ENCODE assay signal across 10 cellular contexts in the genomic region with DNA sequence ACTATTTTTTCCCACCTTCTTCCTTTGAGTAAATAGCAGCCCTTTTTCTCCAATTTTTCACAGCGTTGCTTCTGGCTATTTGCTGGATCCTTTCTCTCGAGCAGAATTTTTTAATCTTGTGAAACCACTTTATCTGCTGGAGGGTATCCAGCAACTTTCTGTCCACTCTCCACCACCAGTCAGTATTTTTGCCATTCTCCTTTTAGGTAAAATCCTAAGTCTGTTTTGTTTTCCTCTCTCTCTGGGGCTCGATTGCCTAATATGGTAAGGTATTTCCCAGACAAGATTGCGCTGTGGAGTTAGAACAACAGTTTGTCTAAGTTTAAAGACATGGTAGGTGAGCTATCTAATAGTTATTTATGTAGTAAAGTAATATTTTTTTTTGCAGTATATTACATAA.
A peak's percentile ranks its signal among the peaks of the same experiment; 100 is the strongest.
DNase-seq lines count a peak whose midpoint lies in the region; ATAC-seq and TF ChIP-seq lines count a peak whose summit lies in the region.
"Had no signal": no experiment of that assay in that cellular context is flagged by ENCODE, and none has a peak within 500 bp of the region (broad histone marks: within the 10 kb centered on the region; RNA-seq: fewer than 3 reads in every experiment).

No MANE protein-coding gene starts in this region.

- WGBS in sigmoid colon, 2 donors, result 80 to 85% methylated on average over 4 of the region's 4 CpGs

- H3K4me3 ChIP-seq in sigmoid colon, result peak overlapping the region in 3 of 4 donors; percentile 15 to 37 (median 26)
- H3K4me3 ChIP-seq in CD8-positive, alpha-beta memory T cell (ENCODE audit: low read length), result no peak overlapping the region

- H3K9me3 ChIP-seq in sigmoid colon, result no peaks in the 10 kb centered on the region
- H3K9me3 ChIP-seq in CD8-positive, alpha-beta memory T cell (ENCODE audit: low read length), result no peaks in the 10 kb centered on the region

- POLR2A ChIA-PET in CD8-positive, alpha-beta memory T cell (lab: Charles Lee), result no interaction called here

- peak in 2 of 4 donors; percentile 3 to 15 for TF ChIP-seq EP300 in sigmoid colon (IDR thresholded peaks at IDR 0.05)

- no peak for ATAC-seq in GM21737 (IDR thresholded peaks at IDR 0.05; ENCODE audit: unreplicated experiment)

- H3K27me3 Mint-ChIP-seq in chondrocyte (ENCODE audit: low read depth), result no peaks in the 10 kb centered on the region
- H3K27me3 Mint-ChIP-seq in CD8-positive, alpha-beta memory T cell, result no peaks in the 10 kb centered on the region
- H3K27me3 Mint-ChIP-seq: activated naive CD4-positive, alpha-beta T cell treated with anti-CD3 and anti-CD28 coated beads, Interleukin-2, amount 50 U/mL, for 24 hours had no signal

- H3K27ac Mint-ChIP-seq in chondrocyte (ENCODE audit: unreplicated experiment), result peak overlapping the region; percentile 89
- peak overlapping the region in 1 of 8 donors; percentile 58 for H3K27ac Mint-ChIP-seq in CD8-positive, alpha-beta memory T cell
- H3K27ac Mint-ChIP-seq: activated naive CD4-positive, alpha-beta T cell treated with anti-CD3 and anti-CD28 coated beads, Interleukin-2, amount 50 U/mL, for 24 hours had no signal

- H3K4me1 ChIP-seq in sigmoid colon, result peaks cover 0 to 66% (median 29%) of the 10 kb centered on the region in 4 donors
- no peaks in the 10 kb centered on the region for H3K4me1 ChIP-seq in CD8-positive, alpha-beta memory T cell (ENCODE audit: insufficient read depth, low read length)

- no peaks in the 10 kb centered on the region for H3K27me3 ChIP-seq in sigmoid colon
- no peaks in the 10 kb centered on the region for H3K27me3 ChIP-seq in CD8-positive, alpha-beta memory T cell (ENCODE audit: insufficient read depth, low read length, poor library complexity, severe bottlenecking)

- H3K27ac ChIP-seq in sigmoid colon, result peak overlapping the region; percentile 89 to 93 (median 91)
- no peak overlapping the region for H3K27ac ChIP-seq in CD8-positive, alpha-beta memory T cell (ENCODE audit: low read depth, low read length)

- H3K4me3 Mint-ChIP-seq in chondrocyte (ENCODE audit: unreplicated experiment), result peak overlapping the region; percentile 40
- H3K4me3 Mint-ChIP-seq in CD8-positive, alpha-beta memory T cell, result no peak overlapping the region
- H3K4me3 Mint-ChIP-seq: activated naive CD4-positive, alpha-beta T cell treated with anti-CD3 and anti-CD28 coated beads, Interleukin-2, amount 50 U/mL, for 24 hours had no signal

- intact Hi-C loops in sigmoid colon (cut with DNase I), result loop anchor here (5.0 kb wide), 1 partner anchor 37 kb away; no protein-coding TSS in a partner anchor

- peaks cover 6% of the 10 kb centered on the region for H3K36me3 Mint-ChIP-seq in chondrocyte (ENCODE audit: low read depth)
- H3K36me3 Mint-ChIP-seq in CD8-positive, alpha-beta memory T cell, result peaks cover 9 to 39% (median 18%) of the 10 kb centered on the region in 3 donors

- DNase-seq in GM04503 (ENCODE audit: low read depth), result peak; percentile 73
- no peak for DNase-seq in chondrocyte (ENCODE audit: low spot score)
- DNase-seq in iPS-NIHi7 (ENCODE audit: extremely low spot score), result peak; percentile 16
- DNase-seq in sigmoid colon, result no peak
- DNase-seq in foreskin melanocyte, result no peak
- DNase-seq in CD8-positive, alpha-beta memory T cell, result no peak
- DNase-seq in SW 1271 (lab: John Stamatoyannopoulos, UW), result no peak
- DNase-seq: Calu3 had no signal

- TF ChIP-seq CTCF in chondrocyte (IDR thresholded peaks at IDR 0.05) (no peak), sigmoid colon (IDR thresholded peaks at IDR 0.05) (no peak)

- TF ChIP-seq POLR2A in sigmoid colon (IDR thresholded peaks at IDR 0.05), result no peak

- peaks cover 35% of the 10 kb centered on the region for H3K4me1 Mint-ChIP-seq in chondrocyte (ENCODE audit: low read depth)
- H3K4me1 Mint-ChIP-seq in CD8-positive, alpha-beta memory T cell, result no peaks in the 10 kb centered on the region
- H3K4me1 Mint-ChIP-seq: activated naive CD4-positive, alpha-beta T cell treated with anti-CD3 and anti-CD28 coated beads, Interleukin-2, amount 50 U/mL, for 24 hours had no signal

- CTCF ChIA-PET in CD8-positive, alpha-beta memory T cell (lab: Charles Lee), result no interaction called here

- H3K36me3 ChIP-seq in sigmoid colon, result no peaks in the 10 kb centered on the region
- H3K36me3 ChIP-seq in CD8-positive, alpha-beta memory T cell (ENCODE audit: insufficient read depth, low read length), result no peaks in the 10 kb centered on the region

- no peaks in the 10 kb centered on the region for H3K9me3 Mint-ChIP-seq in chondrocyte (ENCODE audit: low read depth)
- no peaks in the 10 kb centered on the region for H3K9me3 Mint-ChIP-seq in CD8-positive, alpha-beta memory T cell
- H3K9me3 Mint-ChIP-seq: activated naive CD4-positive, alpha-beta T cell treated with anti-CD3 and anti-CD28 coated beads, Interleukin-2, amount 50 U/mL, for 24 hours had no signal

Comparison
In these comparisons a context has a peak if more than half of its experiments do, and no peak if none do; other contexts are left out.
1. DNase-seq: peak in GM04503 (single experiment) and iPS-NIHi7 (single experiment); none in chondrocyte (single experiment), sigmoid colon (single experiment), foreskin melanocyte (single experiment), CD8-positive, alpha-beta memory T cell (0 of 5) and SW 1271 (0 of 2).